ENCODE assay signal across 2 cellular contexts in genomic region chr18:58005036-58005435, GRCh38.
A peak's percentile ranks its signal among the peaks of the same experiment; 100 is the strongest.
TF ChIP-seq lines count a peak whose summit lies in the region.

No MANE protein-coding gene starts in this region.

TF ChIP-seq in A549, 52 proteins besides CTCF, POLR2A, EP300 and RAD21 (continued from another document):
- TF ChIP-seq ZC3H11A (IDR thresholded peaks at IDR 0.05) (no peak), MAX (IDR thresholded peaks at IDR 0.05) (peak; percentile 48; the same call in 1 of the 2 replicates)

TF ChIP-seq in IMR-90, 13 proteins besides CTCF, POLR2A, EP300 and RAD21:
- TF ChIP-seq MAZ (IDR thresholded peaks at IDR 0.05; ENCODE audit: borderline replicate concordance, low read depth, low read length): no peak
- TF ChIP-seq CEBPB (IDR thresholded peaks at IDR 0.05; ENCODE audit: low read depth, low read length): no peak
- no peak for TF ChIP-seq MAFK (IDR thresholded peaks at IDR 0.05; ENCODE audit: low read depth, low read length)
- TF ChIP-seq SMC3 (IDR thresholded peaks at IDR 0.05; ENCODE audit: low read depth, low read length): no peak
- no peak for TF ChIP-seq BHLHE40 (IDR thresholded peaks at IDR 0.05; ENCODE audit: low read depth, low read length)
- TF ChIP-seq MXI1 (IDR thresholded peaks at IDR 0.05; ENCODE audit: borderline replicate concordance, low read depth, low read length): no peak
- TF ChIP-seq USF2 (IDR thresholded peaks at IDR 0.05; ENCODE audit: low read depth, low read length): no peak
- no peak for TF ChIP-seq NFE2L2 (IDR thresholded peaks at IDR 0.05; ENCODE audit: low read depth, low read length)
- no peak for TF ChIP-seq CHD1 (IDR thresholded peaks at IDR 0.05; ENCODE audit: low read depth, low read length)
- no peak for TF ChIP-seq RFX5 (IDR thresholded peaks at IDR 0.05; ENCODE audit: low read depth, low read length)
- no peak for TF ChIP-seq RCOR1 (IDR thresholded peaks at IDR 0.05; ENCODE audit: insufficient replicate concordance, low read length)
- no peak for TF ChIP-seq ELK1 (IDR thresholded peaks at IDR 0.05; ENCODE audit: borderline replicate concordance, low read depth, low read length)
- no peak for TF ChIP-seq FOS (IDR thresholded peaks at IDR 0.05; ENCODE audit: low read depth, low read length)
